Comparison of ENCODE assay signal across 29 cellular contexts in genomic region chr3:106577241-106577640, GRCh38.
"Had no signal": no experiment of that assay in that cellular context is flagged by ENCODE, and none has a peak within 500 bp of the region (broad histone marks: within the 10 kb centered on the region; RNA-seq: fewer than 3 reads in every experiment).

No MANE protein-coding gene starts in this region.

- H3K27me3 ChIP-seq: esophagus squamous epithelium, gastrocnemius medialis, neutrophil, right atrium auricular region, suprapubic skin, transverse colon, upper lobe of right lung, uterus had no signal

- H3K79me2 ChIP-seq: parathyroid adenoma had no signal

- H3K36me3 Mint-ChIP-seq: mesothelial cell of epicardium; natural killer cell treated with Interleukin-12 subunit alpha and Interleukin-12 subunit beta and Interleukin-15 and Interleukin-18, amount 100 ng/mL, for 72 hours had no signal

- H3K4me2 ChIP-seq: smooth muscle cell had no signal

- H3K27ac Mint-ChIP-seq: naive B cell; progenitor cell of endocrine pancreas; stimulated activated naive CD8-positive, alpha-beta T cell treated with anti-CD3 and anti-CD28 coated beads, Interleukin-15, amount 100 ng/mL, for 72 hours had no signal

- H3K27ac ChIP-seq: coronary artery, esophagus squamous epithelium, gastrocnemius medialis, neutrophil, parathyroid adenoma, right atrium auricular region, suprapubic skin, transverse colon, upper lobe of right lung, uterus had no signal

- H3K4me3 Mint-ChIP-seq: mesothelial cell of epicardium; naive B cell; natural killer cell treated with Interleukin-12 subunit alpha and Interleukin-12 subunit beta and Interleukin-15 and Interleukin-18, amount 100 ng/mL, for 72 hours; neural crest cell; stimulated activated naive CD8-positive, alpha-beta T cell treated with anti-CD3 and anti-CD28 coated beads, Interleukin-15, amount 100 ng/mL, for 72 hours had no signal

- H3K27me3 Mint-ChIP-seq: progenitor cell of endocrine pancreas; stimulated activated naive CD8-positive, alpha-beta T cell treated with anti-CD3 and anti-CD28 coated beads, Interleukin-15, amount 100 ng/mL, for 72 hours had no signal

- H3K9me3 ChIP-seq: esophagus squamous epithelium, gastrocnemius medialis, mucosa of descending colon, neutrophil, right atrium auricular region, suprapubic skin, transverse colon, upper lobe of right lung, uterus had no signal

- H2AFZ ChIP-seq: parathyroid adenoma had no signal

- H3K36me3 ChIP-seq: esophagus squamous epithelium, gastrocnemius medialis, neutrophil, right atrium auricular region, suprapubic skin, transverse colon, upper lobe of right lung, uterus had no signal

- H3K4me3 ChIP-seq: coronary artery, esophagus squamous epithelium, gastrocnemius medialis, lung, mucosa of descending colon, right atrium auricular region, smooth muscle cell, suprapubic skin, transverse colon, upper lobe of right lung, uterus had no signal

- H3K4me1 Mint-ChIP-seq: naive B cell; neural crest cell; stimulated activated naive CD8-positive, alpha-beta T cell treated with anti-CD3 and anti-CD28 coated beads, Interleukin-15, amount 100 ng/mL, for 72 hours had no signal

- DNase-seq: dermis blood vessel endothelial cell; effector memory CD4-positive, alpha-beta T cell; erythroblast; esophagus squamous epithelium; gastrocnemius medialis; head of caudate nucleus; mesenchymal stem cell; mucosa of descending colon; naive B cell; stimulated activated CD4-positive, alpha-beta T cell treated with anti-CD3 and anti-CD28 coated beads, Interleukin-12 subunit alpha, Interleukin-12 subunit beta, amount 100 ng/mL, for 4 hours; stimulated activated CD4-positive, alpha-beta T cell treated with anti-CD3 and anti-CD28 coated beads, Interleukin-1b, Interleukin-23, amount 100 ng/mL, for 48 hours; stimulated activated CD4-positive, alpha-beta T cell treated with anti-CD3 and anti-CD28 coated beads, Interleukin-4, amount 100 ng/mL, for 1 hour; stimulated activated CD8-positive, alpha-beta memory T cell treated with anti-CD3 and anti-CD28 coated beads, Interleukin-4, amount 100 ng/mL, for 48 hours; stimulated activated naive CD4-positive, alpha-beta T cell; stimulated activated naive CD8-positive, alpha-beta T cell treated with anti-CD3 and anti-CD28 coated beads, Interleukin-15, amount 100 ng/mL, for 72 hours; transverse colon; upper lobe of right lung; uterus had no signal

- H3K4me1 ChIP-seq: esophagus squamous epithelium, gastrocnemius medialis, parathyroid adenoma, right atrium auricular region, suprapubic skin, transverse colon, upper lobe of right lung, uterus had no signal

- H3K9ac ChIP-seq: parathyroid adenoma had no signal

- H3K9me3 Mint-ChIP-seq: naive B cell, neural crest cell had no signal
